15 cellular contexts compared by ENCODE assay signal in genomic region chr12:124438415-124439056, GRCh38.
DNase-seq lines count a peak whose midpoint lies in the region; ATAC-seq and TF ChIP-seq lines count a peak whose summit lies in the region.
"Had no signal": no experiment of that assay in that cellular context is flagged by ENCODE, and none has a peak within 500 bp of the region (broad histone marks: within the 10 kb centered on the region; RNA-seq: fewer than 3 reads in every experiment).

No MANE protein-coding gene starts in this region.

- H3K36me3 ChIP-seq in muscle layer of colon (ENCODE audit: insufficient read depth, low read length), result peaks cover 21% of the 10 kb centered on the region
- H3K36me3 ChIP-seq: HAP-1 had no signal

- H3K9ac ChIP-seq in muscle layer of colon (ENCODE audit: low read length), result peak overlapping the region; percentile 9

- H3K4me1 Mint-ChIP-seq in activated naive CD4-positive, alpha-beta T cell treated with anti-CD3 and anti-CD28 coated beads, Interleukin-2, amount 50 U/mL, for 24 hours, result peaks cover 9% of the 10 kb centered on the region
- no peaks in the 10 kb centered on the region for H3K4me1 Mint-ChIP-seq in activated CD8-positive, alpha-beta T cell treated with anti-CD3 and anti-CD28 coated beads for 36 hours (ENCODE audit: low read depth)

- intact Hi-C loops in activated CD8-positive, alpha-beta T cell treated with anti-CD3 and anti-CD28 coated beads for 36 hours (cut with micrococcal nuclease), result no loop called here

- no peak overlapping the region for H3K4me3 Mint-ChIP-seq in activated naive CD4-positive, alpha-beta T cell treated with anti-CD3 and anti-CD28 coated beads, Interleukin-2, amount 50 U/mL, for 24 hours
- H3K4me3 Mint-ChIP-seq in activated CD8-positive, alpha-beta T cell treated with anti-CD3 and anti-CD28 coated beads for 36 hours, result no peak overlapping the region
- H3K4me3 Mint-ChIP-seq: IgD-negative memory B cell had no signal

- no peak for TF ChIP-seq CTCF in activated CD8-positive, alpha-beta T cell treated with anti-CD3 and anti-CD28 coated beads for 36 hours (IDR thresholded peaks at IDR 0.05)

- H3K4me1 ChIP-seq in muscle layer of colon (ENCODE audit: insufficient read depth, low read length), result peaks cover 37% of the 10 kb centered on the region
- H3K4me1 ChIP-seq: HAP-1 had no signal

- ATAC-seq in activated CD8-positive, alpha-beta T cell treated with anti-CD3 and anti-CD28 coated beads for 36 hours, result peak; percentile 51
- ATAC-seq in HG02642 (IDR thresholded peaks at IDR 0.05; ENCODE audit: poor library complexity, unreplicated experiment), result no peak

- no peaks in the 10 kb centered on the region for H3K9me3 ChIP-seq in muscle layer of colon (ENCODE audit: low read length)
- H3K9me3 ChIP-seq: HAP-1 had no signal

- H3K27ac Mint-ChIP-seq in activated naive CD4-positive, alpha-beta T cell treated with anti-CD3 and anti-CD28 coated beads, Interleukin-2, amount 50 U/mL, for 24 hours, result peak overlapping the region; percentile 51
- no peak overlapping the region for H3K27ac Mint-ChIP-seq in activated CD8-positive, alpha-beta T cell treated with anti-CD3 and anti-CD28 coated beads for 36 hours

- peaks cover 6% of the 10 kb centered on the region for H3K36me3 Mint-ChIP-seq in activated naive CD4-positive, alpha-beta T cell treated with anti-CD3 and anti-CD28 coated beads, Interleukin-2, amount 50 U/mL, for 24 hours
- H3K36me3 Mint-ChIP-seq in activated CD8-positive, alpha-beta T cell treated with anti-CD3 and anti-CD28 coated beads for 36 hours (ENCODE audit: low read depth), result peaks cover 7% of the 10 kb centered on the region

- POLR2A ChIA-PET in activated CD8-positive, alpha-beta T cell treated with anti-CD3 and anti-CD28 coated beads for 36 hours (lab: Charles Lee), result no interaction called here

- CTCF ChIA-PET in activated CD8-positive, alpha-beta T cell treated with anti-CD3 and anti-CD28 coated beads for 36 hours (lab: Charles Lee), result no interaction called here

- no peaks in the 10 kb centered on the region for H3K27me3 ChIP-seq in muscle layer of colon (ENCODE audit: control insufficient read depth in 1 of 2, insufficient read depth in 2 of 2, low read length in 2 of 2)

- no peaks in the 10 kb centered on the region for H3K9me3 Mint-ChIP-seq in activated naive CD4-positive, alpha-beta T cell treated with anti-CD3 and anti-CD28 coated beads, Interleukin-2, amount 50 U/mL, for 24 hours
- no peaks in the 10 kb centered on the region for H3K9me3 Mint-ChIP-seq in activated CD8-positive, alpha-beta T cell treated with anti-CD3 and anti-CD28 coated beads for 36 hours
- H3K9me3 Mint-ChIP-seq: IgD-negative memory B cell had no signal

- no peaks in the 10 kb centered on the region for H3K27me3 Mint-ChIP-seq in activated naive CD4-positive, alpha-beta T cell treated with anti-CD3 and anti-CD28 coated beads, Interleukin-2, amount 50 U/mL, for 24 hours
- no peaks in the 10 kb centered on the region for H3K27me3 Mint-ChIP-seq in activated CD8-positive, alpha-beta T cell treated with anti-CD3 and anti-CD28 coated beads for 36 hours
- H3K27me3 Mint-ChIP-seq: IgD-negative memory B cell had no signal

- peak overlapping the region; percentile 42 for H3K27ac ChIP-seq in muscle layer of colon (ENCODE audit: low read depth, low read length)
- peak overlapping the region; percentile 85 for H3K27ac ChIP-seq in temporal lobe (ENCODE audit: low read depth, low read length)

- no peak for DNase-seq in activated naive CD4-positive, alpha-beta T cell (lab: John Stamatoyannopoulos, UW)
- peak; percentile 30 for DNase-seq in activated CD8-positive, alpha-beta T cell treated with anti-CD3 and anti-CD28 coated beads for 36 hours
- DNase-seq in NAMALWA (ENCODE audit: low spot score), result no peak
- no peak for DNase-seq in stimulated activated CD4-positive, alpha-beta T cell treated with anti-CD3 and anti-CD28 coated beads, Interleukin-1b, Interleukin-23, amount 100 ng/mL, for 48 hours
- DNase-seq: ACHN; activated naive CD4-positive, alpha-beta T cell treated with Interleukin-2 at 50 U/mL for 16 hours; central memory CD4-positive, alpha-beta T cell; NCI-H1105 treated with DMSO at 0.1 percent for 48 hours; NCI-H2227 treated with DMSO at 0.1 percent for 48 hours had no signal

- no peak overlapping the region for H3K4me3 ChIP-seq in muscle layer of colon (ENCODE audit: low read depth in 1 of 2, low read length in 2 of 2)
- H3K4me3 ChIP-seq: HAP-1 had no signal
